ENCODE assay signal across 8 cellular contexts in the genomic region with DNA sequence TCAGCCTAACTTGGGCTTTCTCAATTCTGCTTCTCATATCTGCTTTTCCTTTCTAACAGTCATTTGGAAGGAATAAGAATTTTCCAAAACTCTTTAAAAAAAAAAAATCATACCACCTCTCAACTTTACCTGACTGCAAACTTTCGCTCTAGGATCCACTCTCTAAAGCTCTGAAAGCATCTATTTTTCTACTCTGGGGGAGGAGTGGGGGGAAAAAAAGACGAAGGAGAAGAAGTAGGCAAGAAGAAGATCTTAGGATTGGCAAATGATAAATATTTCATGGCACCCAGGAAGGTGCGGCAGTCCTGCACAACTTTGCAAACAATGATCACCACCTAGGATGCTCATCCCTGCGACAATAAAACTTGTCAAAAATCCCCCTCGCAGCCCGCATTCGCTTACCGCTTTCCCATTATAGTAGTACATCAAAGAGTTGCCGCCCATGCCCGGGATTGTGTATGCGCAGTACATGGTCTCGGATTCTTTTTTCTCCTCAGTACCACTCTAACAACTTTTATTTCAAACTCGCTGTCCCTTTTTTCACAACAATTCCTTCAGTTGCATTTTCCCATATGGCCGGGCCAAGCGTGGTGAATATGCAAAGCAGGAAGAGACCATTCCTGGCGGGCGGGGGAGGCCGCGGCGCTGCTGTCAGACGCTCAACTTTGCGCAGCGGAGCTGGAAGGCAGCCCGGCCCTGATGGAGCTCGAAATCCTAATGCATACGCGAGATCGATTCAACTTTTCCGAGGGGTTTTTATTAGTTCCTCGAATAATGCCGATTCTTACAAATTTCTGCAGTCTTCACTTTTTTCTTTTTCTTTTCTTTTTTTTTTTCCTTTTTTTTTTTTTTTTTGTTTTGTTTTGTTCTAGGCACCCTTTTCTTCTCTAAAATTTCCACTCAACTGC.
A peak's percentile ranks its signal among the peaks of the same experiment; 100 is the strongest.
DNase-seq lines count a peak whose midpoint lies in the region; ATAC-seq and TF ChIP-seq lines count a peak whose summit lies in the region.

No MANE protein-coding gene starts in this region.

- H3K4me1 Mint-ChIP-seq in CD4-positive, alpha-beta memory T cell, result peaks cover 4 to 11% (median 5%) of the 10 kb centered on the region in 4 donors
- peaks cover 7% of the 10 kb centered on the region for H3K4me1 Mint-ChIP-seq in activated naive CD8-positive, alpha-beta T cell treated with anti-CD3 and anti-CD28 coated beads for 36 hours

- no peak overlapping the region for H3K27ac Mint-ChIP-seq in CD4-positive, alpha-beta memory T cell
- H3K27ac Mint-ChIP-seq in activated naive CD8-positive, alpha-beta T cell treated with anti-CD3 and anti-CD28 coated beads for 36 hours, result peak overlapping the region; percentile 76

- H3K4me3 ChIP-seq in CD4-positive, alpha-beta memory T cell (ENCODE audit: low read length in 2 of 2), result no peak overlapping the region
- H3K4me3 ChIP-seq in cardiac muscle cell, result peak overlapping the region; percentile 33
- peak overlapping the region; percentile 83 for H3K4me3 ChIP-seq in osteoblast (ENCODE audit: insufficient read depth, low read length)

- H2AFZ ChIP-seq in osteoblast (ENCODE audit: low read length), result peak overlapping the region; percentile 83

- peaks cover 15 to 24% of the 10 kb centered on the region in 2 donors for H3K27me3 Mint-ChIP-seq in CD4-positive, alpha-beta memory T cell
- H3K27me3 Mint-ChIP-seq in activated naive CD8-positive, alpha-beta T cell treated with anti-CD3 and anti-CD28 coated beads for 36 hours, result peaks cover 67% of the 10 kb centered on the region

- no peaks in the 10 kb centered on the region for H4K20me1 ChIP-seq in osteoblast (ENCODE audit: insufficient read depth, low read length)

- no peaks in the 10 kb centered on the region for H3K4me1 ChIP-seq in CD4-positive, alpha-beta memory T cell (ENCODE audit: insufficient read depth, low read length)
- H3K4me1 ChIP-seq in cardiac muscle cell (ENCODE audit: low read depth) (peaks cover 10% of the 10 kb centered on the region), osteoblast (ENCODE audit: insufficient read depth, low read length) (peaks cover 51% of the 10 kb centered on the region)

- H3K9me3 ChIP-seq in CD4-positive, alpha-beta memory T cell (ENCODE audit: control insufficient read depth in 1 of 2, low read length in 2 of 2), result no peaks in the 10 kb centered on the region
- H3K9me3 ChIP-seq in cardiac muscle cell (ENCODE audit: low read depth) (no peaks in the 10 kb centered on the region), osteoblast (ENCODE audit: low read depth, low read length) (no peaks in the 10 kb centered on the region)

- no peaks in the 10 kb centered on the region for H3K27me3 ChIP-seq in CD4-positive, alpha-beta memory T cell (ENCODE audit: insufficient read depth, low read length)
- H3K27me3 ChIP-seq in cardiac muscle cell, result no peaks in the 10 kb centered on the region
- no peaks in the 10 kb centered on the region for H3K27me3 ChIP-seq in osteoblast (ENCODE audit: insufficient read depth, low read length)

- TF ChIP-seq POLR2A in GM18951 (IDR thresholded peaks at IDR 0.05; ENCODE audit: extremely low read depth, insufficient read depth, insufficient read length), result peak; percentile 67

- CTCF ChIA-PET in CD4-positive, alpha-beta memory T cell (lab: Charles Lee; ENCODE audit: partially characterized antibody), result interaction anchor here (0.7 kb wide), 1 partner anchor 334 kb away, joined by 3 read pairs; no protein-coding TSS in a partner anchor

- peaks cover 0 to 7% (median 1%) of the 10 kb centered on the region in 8 donors for H3K9me3 Mint-ChIP-seq in CD4-positive, alpha-beta memory T cell
- H3K9me3 Mint-ChIP-seq in activated naive CD8-positive, alpha-beta T cell treated with anti-CD3 and anti-CD28 coated beads for 36 hours, result no peaks in the 10 kb centered on the region

- no peaks in the 10 kb centered on the region for H3K36me3 Mint-ChIP-seq in CD4-positive, alpha-beta memory T cell
- H3K36me3 Mint-ChIP-seq in activated naive CD8-positive, alpha-beta T cell treated with anti-CD3 and anti-CD28 coated beads for 36 hours, result no peaks in the 10 kb centered on the region

- in situ Hi-C loops in GM18951 (cut with MboI; ENCODE audit: low sequenced_read_pairs, unreplicated experiment), result no loop called here

- ATAC-seq in HG03135 (IDR thresholded peaks at IDR 0.05; ENCODE audit: unreplicated experiment), result peak; percentile 64

- peak overlapping the region; percentile 85 for H3K4me2 ChIP-seq in osteoblast (ENCODE audit: insufficient read depth, low read length)

- POLR2A ChIA-PET in CD4-positive, alpha-beta memory T cell (lab: Charles Lee; ENCODE audit: partially characterized antibody), result no interaction called here

- intact Hi-C loops in CD4-positive, alpha-beta memory T cell (cut with micrococcal nuclease), result no loop called here

- peaks cover 33% of the 10 kb centered on the region for H3K79me2 ChIP-seq in osteoblast (ENCODE audit: insufficient read depth, low read length)

- DNase-seq in CD4-positive, alpha-beta memory T cell, result no peak
- peak; percentile 83 to 89 for DNase-seq in NCI-H524 (lab: John Stamatoyannopoulos, UW)
- peak; percentile 48 for DNase-seq in activated naive CD8-positive, alpha-beta T cell treated with anti-CD3 and anti-CD28 coated beads for 36 hours
- peak; percentile 91 to 96 for DNase-seq in cardiac muscle cell (ENCODE audit: low read depth in 1 of 2, low spot score in 1 of 2)
- DNase-seq in osteoblast (ENCODE audit: insufficient read length, low spot score, missing footprints), result peak; percentile 23
- no peak for DNase-seq in NCI-H345 treated with DMSO at 0.1 percent for 48 hours (lab: John Stamatoyannopoulos, UW; ENCODE audit: unreplicated experiment)

- H3K36me3 ChIP-seq in CD4-positive, alpha-beta memory T cell (ENCODE audit: insufficient read depth, low read length), result no peaks in the 10 kb centered on the region
- H3K36me3 ChIP-seq in cardiac muscle cell (no peaks in the 10 kb centered on the region), osteoblast (ENCODE audit: insufficient read depth, low read length) (no peaks in the 10 kb centered on the region)

- TF ChIP-seq CTCF in cardiac muscle cell (IDR thresholded peaks at IDR 0.05; ENCODE audit: low read depth, low read length) (no peak), osteoblast (IDR thresholded peaks at IDR 0.05; ENCODE audit: extremely low read depth, low read depth, low read length) (no peak)

- no peak overlapping the region for H3K27ac ChIP-seq in CD4-positive, alpha-beta memory T cell (ENCODE audit: low read depth, low read length)
- no peak overlapping the region for H3K27ac ChIP-seq in cardiac muscle cell
- H3K27ac ChIP-seq in osteoblast (ENCODE audit: low read depth, low read length), result peak overlapping the region; percentile 85

- H3K4me3 Mint-ChIP-seq in CD4-positive, alpha-beta memory T cell, result peak overlapping the region in 7 of 8 donors; percentile 1 to 74 (median 46)
- peak overlapping the region; percentile 80 for H3K4me3 Mint-ChIP-seq in activated naive CD8-positive, alpha-beta T cell treated with anti-CD3 and anti-CD28 coated beads for 36 hours

Comparison
In these comparisons a context has a peak if more than half of its experiments do, and no peak if none do; other contexts are left out.
1. DNase-seq: peak in NCI-H524 (2 of 2), activated naive CD8-positive, alpha-beta T cell treated with anti-CD3 and anti-CD28 coated beads for 36 hours (single experiment), cardiac muscle cell (2 of 2) and osteoblast (single experiment); none in CD4-positive, alpha-beta memory T cell (0 of 5) and NCI-H345 treated with DMSO at 0.1 percent for 48 hours (single experiment).
2. H3K4me3 ChIP-seq: peak in cardiac muscle cell (single experiment) and osteoblast (single experiment); none in CD4-positive, alpha-beta memory T cell (0 of 2).